Comparison of ENCODE assay signal across 8 cellular contexts in the genomic region with DNA sequence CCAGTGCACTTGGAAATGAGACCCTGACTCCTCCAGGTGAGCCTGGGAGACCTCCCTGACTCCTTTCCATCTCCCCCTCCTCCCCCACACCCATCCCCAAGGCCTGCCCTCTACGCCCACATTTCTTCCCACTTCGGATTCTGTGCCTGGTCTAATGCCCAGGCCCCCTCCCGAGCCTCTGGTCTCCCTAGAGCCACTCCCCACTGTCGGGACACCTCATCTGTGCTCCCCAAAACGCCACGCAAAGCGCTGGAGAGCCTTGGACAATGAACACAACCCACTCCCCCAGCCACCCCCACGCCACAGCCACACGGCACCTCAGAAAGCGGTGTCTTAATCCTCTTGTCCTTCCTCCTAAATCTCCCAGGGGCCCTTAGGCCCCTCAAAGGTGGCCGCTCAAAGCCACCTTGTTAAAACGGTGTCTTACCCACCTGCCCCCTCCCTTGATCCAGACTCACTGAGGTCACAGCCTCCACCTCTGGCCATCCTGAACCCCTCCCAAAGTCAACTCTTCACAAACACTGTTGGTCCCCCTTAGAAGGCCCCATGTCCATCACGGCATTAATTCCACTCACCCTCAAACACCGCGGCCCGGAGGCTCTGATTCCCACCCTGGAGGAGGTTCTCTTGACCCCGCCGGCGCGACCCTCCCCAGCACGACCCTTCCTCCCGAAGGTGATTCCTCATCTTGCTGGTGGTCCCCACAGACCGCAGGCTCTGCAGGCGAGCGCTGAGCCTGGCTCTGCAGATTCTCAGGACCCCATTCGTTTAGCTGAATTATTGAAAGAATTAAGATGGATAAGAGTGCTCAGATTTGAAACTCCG. TPM values are rescaled to one million over a fixed set of nuclear protein-coding genes. Genes with fewer than 3 reads are reported as not detected.
A peak's percentile ranks its signal among the peaks of the same experiment; 100 is the strongest.
DNase-seq lines count a peak whose midpoint lies in the region; ATAC-seq and TF ChIP-seq lines count a peak whose summit lies in the region.
"Not testable (repeated sequence)": the region's sequence is repeated elsewhere in the genome, so short reads cannot be mapped to it uniquely, and the experiment has no call there.

No MANE protein-coding gene starts in this region.

- peaks cover 21% of the 10 kb centered on the region; the same call in 1 of the 2 replicates for H3F3A ChIP-seq in GM23338 (replicated peaks; ENCODE audit: low read depth)

- not testable (repeated sequence) for H3K27ac Mint-ChIP-seq in GM23338
- H3K27ac Mint-ChIP-seq in natural killer cell = peak overlapping the region; percentile 89 to 95

- not testable (repeated sequence) for H3K9me3 Mint-ChIP-seq in GM23338, natural killer cell

- not testable (repeated sequence) for TF ChIP-seq POLR2A in vagina (IDR thresholded peaks at IDR 0.05)

- not testable (repeated sequence) for H3K9me3 ChIP-seq in adipocyte (ENCODE audit: control insufficient read depth, low read length); endocrine pancreas (ENCODE audit: control insufficient read depth, low read length); iPS-15b (ENCODE audit: control insufficient read depth, insufficient read depth, low read length); vagina

- peak overlapping the region; percentile 94 for H2AFZ ChIP-seq in GM23338

- H3K4me1 ChIP-seq in GM23338 (ENCODE audit: insufficient read depth) = peaks cover 24% of the 10 kb centered on the region
- H3K4me1 ChIP-seq in adipocyte (ENCODE audit: control insufficient read depth, insufficient read depth, low read length) = peaks cover 24% of the 10 kb centered on the region
- not testable (repeated sequence) for H3K4me1 ChIP-seq in endocrine pancreas (ENCODE audit: control insufficient read depth, insufficient read depth, low read length)
- H3K4me1 ChIP-seq in iPS-15b (ENCODE audit: control insufficient read depth, insufficient read depth, low read length) = peaks cover 10% of the 10 kb centered on the region
- H3K4me1 ChIP-seq in vagina = peaks cover 41% of the 10 kb centered on the region

- H4K20me1 ChIP-seq in GM23338 (replicated peaks; ENCODE audit: insufficient read depth) = not testable (repeated sequence)

- not testable (repeated sequence) for DNase-seq in GM23338 (ENCODE audit: low spot score); adipocyte (ENCODE audit: low read depth); natural killer cell; vagina (ENCODE audit: extremely low spot score in 2 of 2)

- H3K27ac ChIP-seq in GM23338 (ENCODE audit: low read depth) (peak overlapping the region; percentile 72; the same call in 1 of the 2 replicates), skin epidermis (peak overlapping the region in 19 of 21 experiments; percentile 14 to 92 (median 82)), vagina (peak overlapping the region; percentile 87)

- H3K9ac ChIP-seq in adipocyte (ENCODE audit: low read length) (peak overlapping the region; percentile 84), iPS-15b (ENCODE audit: low read depth, low read length) (peak overlapping the region; percentile 82)
- H3K9ac ChIP-seq in endocrine pancreas (ENCODE audit: control insufficient read depth, insufficient read depth, low read length) = not testable (repeated sequence)

- H3K79me2 ChIP-seq in GM23338 (replicated peaks; ENCODE audit: insufficient read depth) = peaks cover 36% of the 10 kb centered on the region

- not testable (repeated sequence) for H3K9me2 ChIP-seq in GM23338 (ENCODE audit: insufficient read depth)

- H3K4me3 ChIP-seq in GM23338 = peak overlapping the region; percentile 82
- peak overlapping the region; percentile 58 for H3K4me3 ChIP-seq in WI38 (ENCODE audit: low read depth, low read length)
- H3K4me3 ChIP-seq in adipocyte (ENCODE audit: low read length) = peak overlapping the region; percentile 88
- H3K4me3 ChIP-seq in endocrine pancreas (ENCODE audit: control insufficient read depth, insufficient read depth, low read length) = peak overlapping the region; percentile 65
- H3K4me3 ChIP-seq in iPS-15b (ENCODE audit: low read depth, low read length) = peak overlapping the region; percentile 83
- H3K4me3 ChIP-seq in skin epidermis = peak overlapping the region; percentile 40 to 69 (median 55)
- peak overlapping the region; percentile 58 to 76 for H3K4me3 ChIP-seq in vagina

- peaks cover 25% of the 10 kb centered on the region for H3K27me3 Mint-ChIP-seq in GM23338 (ENCODE audit: insufficient read depth, low read depth, poor library complexity)
- H3K27me3 Mint-ChIP-seq in natural killer cell (ENCODE audit: low read depth in 2 of 2) = not testable (repeated sequence)

- H3K36me3 Mint-ChIP-seq in GM23338 (ENCODE audit: low read depth) (peaks cover 28% of the 10 kb centered on the region), natural killer cell (peaks cover 11% of the 10 kb centered on the region)

- not testable (repeated sequence) for TF ChIP-seq CTCF in GM23338 (conservative IDR thresholded peaks at IDR 0.05; ENCODE audit: low read depth in 2 of 2); WI38 (IDR thresholded peaks at IDR 0.05; ENCODE audit: low read depth, low read length); natural killer cell (IDR thresholded peaks at IDR 0.05); vagina (IDR thresholded peaks at IDR 0.05)

- H3K27me3 ChIP-seq in GM23338 (ENCODE audit: insufficient read depth); adipocyte (replicated peaks; ENCODE audit: control insufficient read depth, insufficient read depth, low read length); endocrine pancreas (ENCODE audit: control insufficient read depth, insufficient read depth, low read length); iPS-15b (ENCODE audit: control insufficient read depth, insufficient read depth, low read length); vagina: not testable (repeated sequence)

- H3K4me2 ChIP-seq in GM23338 = peak overlapping the region; percentile 98

- not testable (repeated sequence) for ATAC-seq in GM23338
- ATAC-seq in natural killer cell = peak; percentile 1 to 9 (median 5)

- intact Hi-C loops in natural killer cell (cut with micrococcal nuclease) (loop anchor here (5.0 kb wide), 1 partner anchor 40 kb away; no protein-coding TSS in a partner anchor), vagina (cut with DNase I) (loop anchor here (5.0 kb wide), 1 partner anchor 50 kb away; no protein-coding TSS in a partner anchor)

- H3K4me3 Mint-ChIP-seq in GM23338 = peak overlapping the region; percentile 88
- peak overlapping the region; percentile 99 for H3K4me3 Mint-ChIP-seq in natural killer cell

- H3K4me1 Mint-ChIP-seq in GM23338 = peaks cover 36% of the 10 kb centered on the region
- H3K4me1 Mint-ChIP-seq in natural killer cell = peaks cover 51 to 55% of the 10 kb centered on the region in 2 donors

- H3K36me3 ChIP-seq in GM23338 (ENCODE audit: insufficient read depth) (peaks cover 19% of the 10 kb centered on the region), adipocyte (ENCODE audit: control insufficient read depth, insufficient read depth, low read length, severe bottlenecking) (peaks cover 12% of the 10 kb centered on the region), iPS-15b (ENCODE audit: control insufficient read depth, insufficient read depth, low read length) (peaks cover 30% of the 10 kb centered on the region)
- not testable (repeated sequence) for H3K36me3 ChIP-seq in endocrine pancreas (ENCODE audit: control insufficient read depth, insufficient read depth, low read length); vagina

RNA-seq across cellular contexts. Expression of a gene that starts 1.3 kb away (rescaled TPM):
- total RNA-seq in GM23338 (2014; rRNA removed; shearing (Covaris generic)) = 65.0 and 71.3 TPM in 2 replicates
- 46.6 and 47.4 TPM in 2 replicates for polyA plus RNA-seq in GM23338 (2016; fragmentation: Nextera tagmentation; extraction: Ambion mirVana)
- total RNA-seq in natural killer cell (10 to 100 TPM; 34.9 to 54.3 (median 47.3) TPM), vagina (6.9 TPM)
